ENCODE assay signal across 13 cellular contexts in genomic region chr9:534886-535285, GRCh38. TPM values are rescaled to one million over a fixed set of nuclear protein-coding genes. Genes with fewer than 3 reads are reported as not detected.
A peak's percentile ranks its signal among the peaks of the same experiment; 100 is the strongest.
DNase-seq lines count a peak whose midpoint lies in the region; ATAC-seq and TF ChIP-seq lines count a peak whose summit lies in the region.
"Had no signal": no experiment of that assay in that cellular context is flagged by ENCODE, and none has a peak within 500 bp of the region (broad histone marks: within the 10 kb centered on the region; RNA-seq: fewer than 3 reads in every experiment).

No MANE protein-coding gene starts in this region.

- ATAC-seq in left colon (peak; percentile 51), HG03439 (IDR thresholded peaks at IDR 0.05; ENCODE audit: unreplicated experiment) (no peak)
- ATAC-seq: activated CD4-positive, alpha-beta T cell treated with anti-CD3 and anti-CD28 coated beads for 36 hours; left lobe of liver had no signal

- H3K36me3 Mint-ChIP-seq in T-helper 2 cell treated with Interferon-gamma antibody and Interleukin-4, amounts not matched to agents 5 μg/mL and 100 μg/mL, for 36 hours (ENCODE audit: low read depth), result no peaks in the 10 kb centered on the region

- H3K9me3 ChIP-seq in OCI-LY7 (ENCODE audit: low read length) (peaks cover 6% of the 10 kb centered on the region; the same call in 1 of the 2 replicates), tibial artery (no peaks in the 10 kb centered on the region)
- H3K9me3 ChIP-seq: colonic mucosa had no signal

- H4K20me1 ChIP-seq in OCI-LY7 (ENCODE audit: insufficient read depth, low read length), result no peaks in the 10 kb centered on the region

- CTCF ChIA-PET in OCI-LY7 (lab: Charles Lee; ENCODE audit: unreplicated experiment), result no interaction called here

- intact Hi-C loops in OCI-LY7 (cut with micrococcal nuclease; ENCODE audit: unreplicated experiment), result no loop called here
- intact Hi-C loops in left colon (cut with DNase I, micrococcal nuclease), result no loop called here
- intact Hi-C loops in tibial artery (cut with DNase I; ENCODE audit: low total_unique reads), result no loop called here

- H3K27me3 Mint-ChIP-seq in T-helper 2 cell treated with Interferon-gamma antibody and Interleukin-4, amounts not matched to agents 5 μg/mL and 100 μg/mL, for 36 hours (ENCODE audit: low read depth), result peaks cover 2% of the 10 kb centered on the region

- peak overlapping the region; percentile 53 for H3K4me2 ChIP-seq in OCI-LY7 (ENCODE audit: low read length)

- H3K4me3 ChIP-seq in OCI-LY7 (ENCODE audit: low read depth, low read length, poor library complexity, severe bottlenecking) (peak overlapping the region; percentile 10), coronary artery (peak overlapping the region; percentile 24), tibial artery (no peak overlapping the region)
- H3K4me3 ChIP-seq: colonic mucosa had no signal

- DNase-seq in OCI-LY7 (ENCODE audit: low spot score) (no peak), coronary artery (ENCODE audit: low spot score) (peak; percentile 79), left colon (peak in 1 of 2 donors; percentile 56), tibial artery (peak; percentile 41 to 71), activated gamma-delta T cell treated with Interleukin-2 at 50 U/mL for 16 hours (no peak)
- DNase-seq in T-helper 2 cell treated with Interferon-gamma antibody and Interleukin-4, amounts not matched to agents 5 μg/mL and 100 μg/mL, for 36 hours (ENCODE audit: low spot score), result no peak
- DNase-seq: activated CD4-positive, alpha-beta T cell treated with anti-CD3 and anti-CD28 coated beads for 36 hours; activated effector memory CD4-positive, alpha-beta T cell treated with anti-CD3 and anti-CD28 coated beads, Interleukin-2, amount 50 U/mL, for 16 hours; colonic mucosa; NCI-H146; stimulated activated naive CD4-positive, alpha-beta T cell had no signal

- no peak overlapping the region for H2AFZ ChIP-seq in OCI-LY7 (ENCODE audit: low read length)

- H3K79me2 ChIP-seq in OCI-LY7 (ENCODE audit: insufficient read depth, low read depth, low read length), result peaks cover 23% of the 10 kb centered on the region; the same call in 1 of the 2 replicates

- H3K4me1 ChIP-seq in OCI-LY7 (ENCODE audit: insufficient read depth, low read length, poor library complexity, severe bottlenecking) (peaks cover 52% of the 10 kb centered on the region), tibial artery (peaks cover 0 to 15% (median 12%) of the 10 kb centered on the region in 4 donors)

- no peaks in the 10 kb centered on the region for H3K9me2 ChIP-seq in OCI-LY7 (ENCODE audit: insufficient read depth, low read length)

- peak overlapping the region; percentile 3 for H3K27ac ChIP-seq in OCI-LY7 (ENCODE audit: low read depth, low read length, poor library complexity, severe bottlenecking)
- peak overlapping the region; percentile 6 to 66 for H3K27ac ChIP-seq in coronary artery
- H3K27ac ChIP-seq in tibial artery, result no peak overlapping the region
- H3K27ac ChIP-seq: colonic mucosa had no signal

- no peaks in the 10 kb centered on the region for H3K9me3 Mint-ChIP-seq in T-helper 2 cell treated with Interferon-gamma antibody and Interleukin-4, amounts not matched to agents 5 μg/mL and 100 μg/mL, for 36 hours

- H3K36me3 ChIP-seq in OCI-LY7 (ENCODE audit: insufficient read depth, low read length), result peaks cover 20% of the 10 kb centered on the region
- H3K36me3 ChIP-seq in tibial artery, result no peaks in the 10 kb centered on the region
- H3K36me3 ChIP-seq: colonic mucosa had no signal

- H3K4me1 Mint-ChIP-seq in T-helper 2 cell treated with Interferon-gamma antibody and Interleukin-4, amounts not matched to agents 5 μg/mL and 100 μg/mL, for 36 hours (ENCODE audit: low read depth), result peaks cover 6% of the 10 kb centered on the region

- H3K4me3 Mint-ChIP-seq in T-helper 2 cell treated with Interferon-gamma antibody and Interleukin-4, amounts not matched to agents 5 μg/mL and 100 μg/mL, for 36 hours, result no peak overlapping the region
- H3K4me3 Mint-ChIP-seq: activated CD4-positive, alpha-beta T cell treated with anti-CD3 and anti-CD28 coated beads for 36 hours had no signal

- TF ChIP-seq CTCF in OCI-LY7 (conservative IDR thresholded peaks at IDR 0.05; ENCODE audit: low read length) (no peak), coronary artery (IDR thresholded peaks at IDR 0.05) (no peak), tibial artery (IDR thresholded peaks at IDR 0.05) (no peak)

- no peak overlapping the region for H3K27ac Mint-ChIP-seq in T-helper 2 cell treated with Interferon-gamma antibody and Interleukin-4, amounts not matched to agents 5 μg/mL and 100 μg/mL, for 36 hours
- H3K27ac Mint-ChIP-seq: activated CD4-positive, alpha-beta T cell treated with anti-CD3 and anti-CD28 coated beads for 36 hours had no signal

- BruUV-seq in OCI-LY7 (replicated peaks; lab: Mats Ljungman, UMichigan), result no TSS peak

- POLR2A ChIA-PET in OCI-LY7 (lab: Charles Lee), result interaction anchor here (0.5 to 1.6 kb wide), 5 partner anchors 8 to 27 kb away, joined by 3 to 4 read pairs (median 4); no protein-coding TSS in a partner anchor

- H3K27me3 ChIP-seq in tibial artery, result no peaks in the 10 kb centered on the region
- H3K27me3 ChIP-seq: colonic mucosa had no signal

RNA-seq across cellular contexts. Expression of gene KANK1, which starts 30.4 kb away (rescaled TPM):
- 16.5 and 18.8 TPM in 2 replicates for total RNA-seq in OCI-LY7 (2014; rRNA removed; shearing (Covaris generic))
- total RNA-seq in OCI-LY7 (2022), result 41.0 and 45.8 TPM in 2 replicates
- total RNA-seq in left colon, result 10 to 100 TPM; 29.1 to 30.2 TPM

Comparison
In these comparisons a context has a peak if more than half of its experiments do, and no peak if none do; other contexts are left out.
1. DNase-seq: peak in coronary artery (single experiment) and tibial artery (2 of 2); none in OCI-LY7 (single experiment), T-helper 2 cell treated with Interferon-gamma antibody and Interleukin-4, amounts not matched to agents 5 μg/mL and 100 μg/mL, for 36 hours (single experiment) and activated gamma-delta T cell treated with Interleukin-2 at 50 U/mL for 16 hours (single experiment).
2. H3K27ac ChIP-seq: peak in OCI-LY7 (single experiment) and coronary artery (2 of 2); none in tibial artery (0 of 2).
3. H3K4me3 ChIP-seq: peak in OCI-LY7 (single experiment) and coronary artery (single experiment); none in tibial artery (0 of 2).